Comparison of ENCODE assay signal across 10 cellular contexts in the genomic region with DNA sequence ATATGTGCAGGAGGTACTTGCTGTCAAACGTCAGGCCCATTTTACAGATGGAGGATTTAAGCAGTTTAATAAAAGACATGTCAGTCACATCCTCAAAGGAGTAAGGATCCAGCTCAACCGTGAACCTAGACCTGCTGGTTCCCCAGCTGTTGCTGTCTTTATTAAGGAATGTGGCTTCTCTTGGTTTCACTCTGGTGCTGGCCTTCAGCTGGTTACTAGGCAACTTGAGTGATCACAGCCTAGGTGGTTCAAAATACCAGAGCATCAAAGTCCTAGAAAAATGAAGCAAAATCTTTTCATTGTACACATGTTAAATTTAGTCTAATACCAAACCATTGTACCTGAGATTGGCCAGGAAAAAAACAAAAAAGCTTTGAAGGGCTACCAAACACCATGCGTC. TPM values are rescaled to one million over a fixed set of nuclear protein-coding genes. Genes with fewer than 3 reads are reported as not detected.
DNase-seq lines count a peak whose midpoint lies in the region; ATAC-seq and TF ChIP-seq lines count a peak whose summit lies in the region.
"Had no signal": no experiment of that assay in that cellular context is flagged by ENCODE, and none has a peak within 500 bp of the region (broad histone marks: within the 10 kb centered on the region; RNA-seq: fewer than 3 reads in every experiment).

No MANE protein-coding gene starts in this region.

- no peak overlapping the region for H3K9ac ChIP-seq in neuronal stem cell (ENCODE audit: low read depth, low read length, poor library complexity)

- peak overlapping the region; percentile 57 for H3K4me2 ChIP-seq in osteoblast (ENCODE audit: insufficient read depth, low read length)
- H3K4me2 ChIP-seq in neuronal stem cell (ENCODE audit: insufficient read depth, low read length, poor library complexity, severe bottlenecking) = no peak overlapping the region

- TF ChIP-seq CTCF in osteoblast (IDR thresholded peaks at IDR 0.05; ENCODE audit: extremely low read depth, low read depth, low read length) = no peak

- no peaks in the 10 kb centered on the region for H3K9me3 Mint-ChIP-seq in activated T-helper 1 cell treated with anti-CD3 and anti-CD28 coated beads, Interleukin-12 subunit alpha, Interleukin-12 subunit beta, Interleukin-2, Interleukin-4 antibody, amounts not matched to agents 30 ng/mL and 10 ng/mL and 1 ng/mL, durations not matched to agents 14 hours and 24 hours and 36 hours

- peak overlapping the region; percentile 80 for H3K27ac Mint-ChIP-seq in activated T-helper 1 cell treated with anti-CD3 and anti-CD28 coated beads, Interleukin-12 subunit alpha, Interleukin-12 subunit beta, Interleukin-2, Interleukin-4 antibody, amounts not matched to agents 30 ng/mL and 10 ng/mL and 1 ng/mL, durations not matched to agents 14 hours and 24 hours and 36 hours

- H3K14ac ChIP-seq in neuronal stem cell (ENCODE audit: low read length) = no peak overlapping the region

- H3K4me3 ChIP-seq in osteoblast (ENCODE audit: insufficient read depth, low read length) (peak overlapping the region; percentile 56), neuronal stem cell (ENCODE audit: low read length in 2 of 2) (no peak overlapping the region)

- H3K79me1 ChIP-seq in neuronal stem cell (ENCODE audit: low read depth, low read length) = no peaks in the 10 kb centered on the region

- intact Hi-C loops in activated T-helper 1 cell treated with anti-CD3 and anti-CD28 coated beads, Interleukin-12 subunit alpha, Interleukin-12 subunit beta, Interleukin-2, Interleukin-4 antibody, amounts not matched to agents 30 ng/mL and 10 ng/mL and 1 ng/mL, durations not matched to agents 14 hours and 24 hours and 36 hours (cut with micrococcal nuclease) = loop anchor here (1.0 to 5.0 kb wide), 2 partner anchors 661 to 708 kb away; no protein-coding TSS in a partner anchor
- intact Hi-C loops in left colon (cut with DNase I, micrococcal nuclease) = no loop called here

- no peaks in the 10 kb centered on the region for H3K27me3 Mint-ChIP-seq in activated T-helper 1 cell treated with anti-CD3 and anti-CD28 coated beads, Interleukin-12 subunit alpha, Interleukin-12 subunit beta, Interleukin-2, Interleukin-4 antibody, amounts not matched to agents 30 ng/mL and 10 ng/mL and 1 ng/mL, durations not matched to agents 14 hours and 24 hours and 36 hours (ENCODE audit: insufficient read depth)

- peak overlapping the region; percentile 75 for H3K4me3 Mint-ChIP-seq in activated T-helper 1 cell treated with anti-CD3 and anti-CD28 coated beads, Interleukin-12 subunit alpha, Interleukin-12 subunit beta, Interleukin-2, Interleukin-4 antibody, amounts not matched to agents 30 ng/mL and 10 ng/mL and 1 ng/mL, durations not matched to agents 14 hours and 24 hours and 36 hours

- H3K36me3 Mint-ChIP-seq in activated T-helper 1 cell treated with anti-CD3 and anti-CD28 coated beads, Interleukin-12 subunit alpha, Interleukin-12 subunit beta, Interleukin-2, Interleukin-4 antibody, amounts not matched to agents 30 ng/mL and 10 ng/mL and 1 ng/mL, durations not matched to agents 14 hours and 24 hours and 36 hours (ENCODE audit: low read depth) = no peaks in the 10 kb centered on the region

- H3K4me1 ChIP-seq in osteoblast (ENCODE audit: insufficient read depth, low read length) (no peaks in the 10 kb centered on the region), neuronal stem cell (ENCODE audit: control insufficient read depth in 2 of 2, insufficient read depth in 1 of 2, low read depth in 1 of 2, low read length in 2 of 2) (no peaks in the 10 kb centered on the region)
- H3K4me1 ChIP-seq: SJCRH30 had no signal

- no peak overlapping the region for H3K27ac ChIP-seq in osteoblast (ENCODE audit: low read depth, low read length)
- no peak overlapping the region for H3K27ac ChIP-seq in neuronal stem cell (replicated peaks; ENCODE audit: low read length)
- H3K27ac ChIP-seq: SJCRH30 had no signal

- no peak overlapping the region for H3K4ac ChIP-seq in neuronal stem cell (ENCODE audit: low read length)

- WGBS in neuronal stem cell (ENCODE audit: extremely low coverage in 2 of 2, insufficient read length in 2 of 2, insufficient replicate concordance in 1 of 2), 2 donors = no CpG with 5 or more reads among the region's 3 CpGs

- peak overlapping the region; percentile 70 for H2AFZ ChIP-seq in osteoblast (ENCODE audit: low read length)
- no peak overlapping the region for H2AFZ ChIP-seq in neuronal stem cell (ENCODE audit: low read length)

- no peak overlapping the region for H2AK5ac ChIP-seq in neuronal stem cell (ENCODE audit: low read depth, low read length)

- no peak for DNase-seq in activated T-helper 1 cell treated with anti-CD3 and anti-CD28 coated beads, Interleukin-12 subunit alpha, Interleukin-12 subunit beta, Interleukin-2, Interleukin-4 antibody, amounts not matched to agents 30 ng/mL and 10 ng/mL and 1 ng/mL, durations not matched to agents 14 hours and 24 hours and 36 hours (ENCODE audit: low spot score)
- no peak for DNase-seq in osteoblast (ENCODE audit: insufficient read length, low spot score, missing footprints)
- no peak for DNase-seq in AML-193 (lab: John Stamatoyannopoulos, UW)
- no peak for DNase-seq in left colon
- no peak for DNase-seq in neuronal stem cell (ENCODE audit: low spot score)
- DNase-seq: HCEC 1CT had no signal

- no peaks in the 10 kb centered on the region for H4K20me1 ChIP-seq in osteoblast (ENCODE audit: insufficient read depth, low read length)

- H3K36me3 ChIP-seq in osteoblast (ENCODE audit: insufficient read depth, low read length) = no peaks in the 10 kb centered on the region
- no peaks in the 10 kb centered on the region for H3K36me3 ChIP-seq in neuronal stem cell (replicated peaks in 1 of 2; ENCODE audit: control insufficient read depth in 2 of 2, insufficient read depth in 2 of 2, low read length in 2 of 2)
- H3K36me3 ChIP-seq: SJCRH30 had no signal

- H3K27me3 ChIP-seq in osteoblast (ENCODE audit: insufficient read depth, low read length) (no peaks in the 10 kb centered on the region), neuronal stem cell (ENCODE audit: control insufficient read depth in 3 of 3, insufficient read depth in 3 of 3, low read depth in 1 of 3, low read length in 3 of 3) (no peaks in the 10 kb centered on the region)
- H3K27me3 ChIP-seq: SJCRH30 had no signal

- no peaks in the 10 kb centered on the region for H3K79me2 ChIP-seq in osteoblast (ENCODE audit: insufficient read depth, low read length)

- H4K8ac ChIP-seq in neuronal stem cell (ENCODE audit: low read depth, low read length) = no peak overlapping the region

- H3K23ac ChIP-seq in neuronal stem cell (ENCODE audit: low read depth, low read length, poor library complexity) = no peak overlapping the region

- no peaks in the 10 kb centered on the region for H3K9me3 ChIP-seq in osteoblast (ENCODE audit: low read depth, low read length)
- no peaks in the 10 kb centered on the region for H3K9me3 ChIP-seq in neuronal stem cell (replicated peaks in 1 of 2; ENCODE audit: control insufficient read depth in 2 of 2, insufficient read depth in 1 of 2, low read depth in 1 of 2, low read length in 2 of 2)
- H3K9me3 ChIP-seq: SJCRH30 had no signal

- H2BK5ac ChIP-seq in neuronal stem cell (ENCODE audit: low read length) = no peak overlapping the region

- H4K91ac ChIP-seq in neuronal stem cell (ENCODE audit: low read depth, low read length, poor library complexity) = no peak overlapping the region

- peaks cover 13% of the 10 kb centered on the region for H3K4me1 Mint-ChIP-seq in activated T-helper 1 cell treated with anti-CD3 and anti-CD28 coated beads, Interleukin-12 subunit alpha, Interleukin-12 subunit beta, Interleukin-2, Interleukin-4 antibody, amounts not matched to agents 30 ng/mL and 10 ng/mL and 1 ng/mL, durations not matched to agents 14 hours and 24 hours and 36 hours (ENCODE audit: low read depth)

- no peak overlapping the region for H2BK15ac ChIP-seq in neuronal stem cell (ENCODE audit: low read length)

- H2BK120ac ChIP-seq in neuronal stem cell (ENCODE audit: low read depth, low read length) = no peak overlapping the region

- no peak overlapping the region for H2BK12ac ChIP-seq in neuronal stem cell (ENCODE audit: low read length)

- ATAC-seq in GM18511 (IDR thresholded peaks at IDR 0.05; ENCODE audit: unreplicated experiment) = peak; percentile 44
- peak; percentile 37 for ATAC-seq in HG02588 (IDR thresholded peaks at IDR 0.05; ENCODE audit: unreplicated experiment)
- no peak for ATAC-seq in left colon
- ATAC-seq in HG02970 (IDR thresholded peaks at IDR 0.05; ENCODE audit: low FRiP score, unreplicated experiment) = no peak

- no peak overlapping the region for H3K18ac ChIP-seq in neuronal stem cell (ENCODE audit: low read length)

RNA-seq across cellular contexts. Expression of a gene that starts 32.7 kb away (rescaled TPM):
- not detected in 2 replicates for total RNA-seq in activated T-helper 1 cell treated with anti-CD3 and anti-CD28 coated beads, Interleukin-12 subunit alpha, Interleukin-12 subunit beta, Interleukin-2, Interleukin-4 antibody, amounts not matched to agents 30 ng/mL and 10 ng/mL and 1 ng/mL, durations not matched to agents 14 hours and 24 hours and 36 hours
- total RNA-seq in osteoblast = not detected in 2 replicates
- 1 to 10 TPM; 1.0 to 1.6 TPM for total RNA-seq in left colon
- not detected for polyA plus RNA-seq in neuronal stem cell (2013, experiment 1 of 2)
- polyA plus RNA-seq in neuronal stem cell (2013, experiment 2 of 2) = not detected
- total RNA-seq: SJCRH30 had no signal

Comparison
In these comparisons a context has a peak if more than half of its experiments do, and no peak if none do; other contexts are left out.
1. ATAC-seq: peak in GM18511 (single experiment) and HG02588 (single experiment); none in left colon (single experiment) and HG02970 (single experiment).